In the genomic region with DNA sequence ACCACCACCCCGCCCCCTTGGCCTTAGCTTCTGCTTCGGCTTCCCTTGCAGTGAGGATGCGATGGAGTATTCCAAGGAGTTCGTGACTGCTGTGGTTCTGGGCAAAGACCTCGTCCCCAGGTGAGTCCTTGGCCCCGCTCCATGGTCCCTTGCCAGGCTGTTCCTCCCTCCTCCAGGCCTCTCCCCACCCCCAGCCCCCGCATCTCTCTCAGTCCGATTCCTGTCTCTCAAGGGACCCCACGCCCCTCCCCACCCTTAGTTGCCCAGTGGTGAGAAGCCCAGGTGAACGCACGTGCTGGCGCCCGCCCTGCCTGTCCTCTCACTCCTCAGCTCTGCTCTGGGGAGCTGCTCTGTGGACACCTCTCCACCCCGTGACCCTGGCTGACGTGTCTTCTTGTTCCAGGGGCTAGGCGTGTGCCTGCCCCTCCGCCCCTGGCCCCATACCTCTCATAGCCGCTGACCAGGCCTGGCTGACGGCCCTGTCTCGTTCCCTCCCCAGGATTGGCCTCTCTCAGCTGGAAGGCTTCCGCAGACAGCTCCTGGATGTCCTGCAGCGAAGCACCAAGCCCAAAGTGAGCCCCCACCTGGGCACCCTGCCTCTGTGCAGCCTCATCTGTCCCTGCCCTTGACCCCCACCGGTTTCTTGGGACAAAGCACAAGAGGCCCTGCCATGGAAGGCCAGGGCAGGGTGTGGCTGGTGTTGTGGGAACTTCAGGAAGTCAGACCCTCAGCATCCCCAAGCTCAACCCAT, we compare ENCODE assay signal across 19 cellular contexts.
"Had no signal": no experiment of that assay in that cellular context is flagged by ENCODE, and none has a peak within 500 bp of the region (broad histone marks: within the 10 kb centered on the region; RNA-seq: fewer than 3 reads in every experiment).

No MANE protein-coding gene starts in this region.

- ATAC-seq: left ventricle myocardium superior; natural killer cell; stimulated activated naive CD8-positive, alpha-beta T cell treated with anti-CD3 and anti-CD28 coated beads, Interleukin-15, Interleukin-2, amounts not matched to agents 100 U/mL and 50 U/mL, for 24 hours had no signal

- H3K27ac ChIP-seq: cardiac muscle cell, esophagus squamous epithelium had no signal

- H3K36me3 Mint-ChIP-seq: natural killer cell had no signal

- H3K4me3 ChIP-seq: cardiac muscle cell, esophagus squamous epithelium had no signal

- H3K27me3 ChIP-seq: cardiac muscle cell, esophagus squamous epithelium had no signal

- H3K9me3 Mint-ChIP-seq: activated naive CD4-positive, alpha-beta T cell treated with anti-CD3 and anti-CD28 coated beads for 36 hours; natural killer cell; T-helper 2 cell treated with Interferon-gamma antibody and Interleukin-4, amounts not matched to agents 5 μg/mL and 100 μg/mL, for 36 hours had no signal

- H3K9me3 ChIP-seq: esophagus squamous epithelium had no signal

- H3K4me3 Mint-ChIP-seq: activated naive CD4-positive, alpha-beta T cell treated with anti-CD3 and anti-CD28 coated beads for 36 hours; natural killer cell; T-helper 2 cell treated with Interferon-gamma antibody and Interleukin-4, amounts not matched to agents 5 μg/mL and 100 μg/mL, for 36 hours had no signal

- H3K36me3 ChIP-seq: cardiac muscle cell had no signal

- H3K27ac Mint-ChIP-seq: activated naive CD4-positive, alpha-beta T cell treated with anti-CD3 and anti-CD28 coated beads for 36 hours; natural killer cell; T-helper 2 cell treated with Interferon-gamma antibody and Interleukin-4, amounts not matched to agents 5 μg/mL and 100 μg/mL, for 36 hours had no signal

- DNase-seq: activated CD4-positive, alpha-beta T cell treated with anti-CD3 and anti-CD28 coated beads for 1 hour; activated CD4-positive, alpha-beta T cell treated with anti-CD3 and anti-CD28 coated beads, Interleukin-2, amount 50 U/mL, for 4 hours; activated naive CD4-positive, alpha-beta T cell treated with anti-CD3 and anti-CD28 coated beads for 36 hours; activated T-cell treated with anti-CD3 and anti-CD28 coated beads for 4 hours; esophagus squamous epithelium; foreskin fibroblast; hippocampal formation; left ventricle myocardium superior; mesenchymal stem cell; natural killer cell; nucleus accumbens; posterior cingulate gyrus; small intestine; stimulated activated CD4-positive, alpha-beta T cell treated with anti-CD3 and anti-CD28 coated beads, Interleukin-4, amount 100 ng/mL, for 24 hours; stimulated activated CD8-positive, alpha-beta memory T cell treated with anti-CD3 and anti-CD28 coated beads, Interleukin-4, amount 100 ng/mL, for 48 hours; stimulated activated naive CD8-positive, alpha-beta T cell treated with anti-CD3 and anti-CD28 coated beads, Interleukin-15, Interleukin-2, amounts not matched to agents 100 U/mL and 50 U/mL, for 24 hours; trophoblast cell had no signal
